ENCODE assay signal across 8 cellular contexts in the genomic region with DNA sequence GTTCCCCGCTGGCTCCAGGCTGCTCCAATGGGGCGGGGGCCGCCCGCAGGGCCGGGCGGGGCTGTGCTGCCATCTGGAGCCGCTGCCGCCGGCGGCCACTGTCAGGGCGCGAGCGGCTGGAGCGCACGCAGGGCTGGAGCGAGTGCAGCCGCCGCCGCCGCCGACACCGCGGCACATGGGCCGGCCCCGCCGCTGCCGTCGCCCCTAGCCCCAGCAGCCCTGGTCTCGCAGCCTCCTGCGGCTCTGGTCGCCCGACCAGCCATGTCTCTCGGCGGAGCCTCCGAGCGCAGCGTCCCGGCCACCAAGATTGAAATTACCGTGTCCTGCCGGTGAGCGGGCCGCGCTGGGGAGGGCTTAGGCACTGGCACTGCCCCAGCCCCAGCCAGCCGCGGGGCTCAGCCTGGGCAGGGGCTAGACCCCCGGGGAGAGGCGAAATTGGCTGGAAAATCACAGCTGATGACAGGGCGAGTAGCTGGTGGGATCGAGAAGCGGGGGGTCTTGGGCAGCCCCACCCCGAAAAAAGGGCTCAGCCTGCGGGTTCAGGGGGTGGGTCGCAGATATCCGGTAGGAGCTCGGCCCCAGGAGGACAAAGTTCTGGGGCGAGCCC. TPM values are rescaled to one million over a fixed set of nuclear protein-coding genes. Genes with fewer than 3 reads are reported as not detected.
DNase-seq lines count a peak whose midpoint lies in the region; ATAC-seq, FAIRE-seq and TF ChIP-seq lines count a peak whose summit lies in the region.

A gene with protein sequence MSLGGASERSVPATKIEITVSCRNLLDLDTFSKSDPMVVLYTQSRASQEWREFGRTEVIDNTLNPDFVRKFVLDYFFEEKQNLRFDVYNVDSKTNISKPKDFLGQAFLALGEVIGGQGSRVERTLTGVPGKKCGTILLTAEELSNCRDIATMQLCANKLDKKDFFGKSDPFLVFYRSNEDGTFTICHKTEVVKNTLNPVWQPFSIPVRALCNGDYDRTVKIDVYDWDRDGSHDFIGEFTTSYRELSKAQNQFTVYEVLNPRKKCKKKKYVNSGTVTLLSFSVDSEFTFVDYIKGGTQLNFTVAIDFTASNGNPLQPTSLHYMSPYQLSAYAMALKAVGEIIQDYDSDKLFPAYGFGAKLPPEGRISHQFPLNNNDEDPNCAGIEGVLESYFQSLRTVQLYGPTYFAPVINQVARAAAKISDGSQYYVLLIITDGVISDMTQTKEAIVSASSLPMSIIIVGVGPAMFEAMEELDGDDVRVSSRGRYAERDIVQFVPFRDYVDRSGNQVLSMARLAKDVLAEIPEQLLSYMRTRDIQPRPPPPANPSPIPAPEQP (plus strand): TSS at position 98 of the 607 bp plus-strand sequence. CDS start 164 bp downstream, at position 262.

- H3K4me1 ChIP-seq in A549, result peaks cover 8% of the 10 kb centered on the region; the same call in 1 of the 3 replicates
- peaks cover 4% of the 10 kb centered on the region; the same call in 1 of the 2 replicates for H3K4me1 ChIP-seq in HAP-1
- H3K4me1 ChIP-seq in mesodermal cell (ENCODE audit: control insufficient read depth, insufficient read depth, low read length, poor library complexity, severe bottlenecking), result peaks cover 3% of the 10 kb centered on the region

- no peaks in the 10 kb centered on the region for H3K27me3 ChIP-seq in HAP-1 (ENCODE audit: low read depth)

- TF ChIP-seq CTCF in A549 (IDR thresholded peaks at IDR 0.05), result no peak

- H3K27ac ChIP-seq in A549, result peak within 1 kb of the TSS; percentile 42 to 58; a peak in 4 of 6 replicates
- no peak within 1 kb of the TSS for H3K27ac ChIP-seq in mesodermal cell (ENCODE audit: low read depth, low read length, severe bottlenecking)

- POLR2A ChIA-PET in A549 (lab: Yijun Ruan, JAX), result no interaction called here

- ATAC-seq in A549 (no peak), HG03342 (IDR thresholded peaks at IDR 0.05; ENCODE audit: unreplicated experiment) (no peak)

- CTCF ChIA-PET in A549 (lab: Yijun Ruan, JAX), result interaction anchor here (1.3 to 2.1 kb wide), 2 partner anchors 12 to 24 kb away, joined by 3 to 9 read pairs; no protein-coding TSS in a partner anchor

- in situ Hi-C loops in HAP-1 (cut with MboI; ENCODE audit: low sequenced_read_pairs), result no loop called here

- H3K4me3 ChIP-seq in A549 (peak within 1 kb of the TSS; percentile 52), HAP-1 (peak within 1 kb of the TSS; percentile 11), mesodermal cell (ENCODE audit: extremely low read depth, insufficient read depth, low read length, poor library complexity, severe bottlenecking) (peak within 1 kb of the TSS; percentile 31)

- H3K9me3 ChIP-seq in A549, result no peaks in the 10 kb centered on the region
- H3K9me3 ChIP-seq in HAP-1, result no peaks in the 10 kb centered on the region
- no peaks in the 10 kb centered on the region for H3K9me3 ChIP-seq in mesodermal cell (ENCODE audit: control insufficient read depth, low read length)

- WGBS in A549 (ENCODE audit: missing lambda C conversion rate), result 87% methylated on average over 29 of the region's 56 CpGs
- 1 to 3% methylated on average over 34 to 55 of the region's 56 CpGs for WGBS in mesodermal cell (ENCODE audit: insufficient coverage in 2 of 2), 2 experiments

- no peak for TF ChIP-seq EP300 in A549 (IDR thresholded peaks at IDR 0.05)

- no peak for TF ChIP-seq POLR2A in A549 (IDR thresholded peaks at IDR 0.05; ENCODE audit: low read length)

- FAIRE-seq in A549 (lab: Jason Lieb, UNC), result no peak

- H3K4me2 ChIP-seq in A549, result peak within 1 kb of the TSS; percentile 99

- H3K36me3 ChIP-seq in HAP-1 (replicated peaks), result no peaks in the 10 kb centered on the region
- peaks cover 15% of the 10 kb centered on the region for H3K36me3 ChIP-seq in mesodermal cell (ENCODE audit: control insufficient read depth, insufficient read depth, low read length)

- TF ChIP-seq RAD21 in A549 (conservative IDR thresholded peaks at IDR 0.05 in 1 of 2, IDR thresholded peaks at IDR 0.05 in 1 of 2), result no peak

- DNase-seq in A549 (ENCODE audit: low read depth in 1 of 2, low spot score in 1 of 2), result no peak
- DNase-seq in HAP-1 (ENCODE audit: low spot score in 2 of 2), result no peak
- DNase-seq in ecto neural progenitor cell (ENCODE audit: low spot score), result peak; percentile 59
- no peak for DNase-seq in NCI-H446 treated with DMSO at 0.1 percent for 48 hours (lab: John Stamatoyannopoulos, UW)
- DNase-seq in midbrain (lab: John Stamatoyannopoulos, UW), result no peak
- DNase-seq in kidney tubule cell (ENCODE audit: low spot score), result no peak

TF ChIP-seq in A549, 52 proteins besides CTCF, POLR2A, EP300 and RAD21:
- TF ChIP-seq GATA3 (IDR thresholded peaks at IDR 0.05; ENCODE audit: borderline replicate concordance), result no peak

RNA-seq across cellular contexts. Expression of the gene that starts here (rescaled TPM):
- 0.03 and 0.07 TPM in 2 replicates for polyA plus RNA-seq in A549 (2011; rRNA removed)
- 0.04 and 0.18 TPM in 2 replicates for polyA plus RNA-seq in A549 (2012; cell fraction: cytosol; rRNA removed)
- 0.16 and 0.22 TPM in 2 replicates for polyA plus RNA-seq in A549 (2012; cell fraction: nucleus; rRNA removed)
- 0.05 to 0.07 TPM in 2 of 3 replicates, not detected in the other for polyA plus RNA-seq in A549 (2017; fragmentation: RNase III; extraction: RNeasy Plus Mini Kit Qiagen cat#74134 plus additional on column Dnase treatment)
- 0.41 TPM in 1 of 2 replicates, not detected in the other for polyA minus RNA-seq in A549 (2011; rRNA and poly(A)+ RNA removed)
- 0.37 TPM for polyA plus RNA-seq in mesodermal cell (2013, experiment 1 of 2)
- polyA plus RNA-seq in mesodermal cell (2013, experiment 2 of 2), result 0.30 TPM
